Comparison of ENCODE assay signal across 8 cellular contexts in genomic region chr13:51645154-51645650, GRCh38.
A peak's percentile ranks its signal among the peaks of the same experiment; 100 is the strongest.
DNase-seq lines count a peak whose midpoint lies in the region; ATAC-seq and TF ChIP-seq lines count a peak whose summit lies in the region.

No MANE protein-coding gene starts in this region.

- H3K4me3 ChIP-seq in breast epithelium (no peak overlapping the region), lung (no peak overlapping the region)

- intact Hi-C loops in breast epithelium (cut with DNase I; ENCODE audit: low total_unique reads) = no loop called here

- ATAC-seq in lung (ENCODE audit: insufficient read depth, low FRiP score) (peak; percentile 70), GM18873 (IDR thresholded peaks at IDR 0.05; ENCODE audit: low FRiP score, unreplicated experiment) (no peak)

- no peaks in the 10 kb centered on the region for H3K9me3 ChIP-seq in breast epithelium
- H3K9me3 ChIP-seq in lung (ENCODE audit: control insufficient read depth in 2 of 2, insufficient read depth in 1 of 2, low read length in 1 of 2) = no peaks in the 10 kb centered on the region

- no peak for TF ChIP-seq POLR2A in breast epithelium (IDR thresholded peaks at IDR 0.05)

- H3K36me3 ChIP-seq in breast epithelium (no peaks in the 10 kb centered on the region), lung (ENCODE audit: control insufficient read depth in 2 of 2, insufficient read depth in 2 of 2, low read length in 2 of 2) (no peaks in the 10 kb centered on the region)

- H3K27me3 ChIP-seq in breast epithelium (no peaks in the 10 kb centered on the region), lung (ENCODE audit: control insufficient read depth, insufficient read depth) (no peaks in the 10 kb centered on the region)

- H3K27ac ChIP-seq in breast epithelium (peak overlapping the region; percentile 34 to 48), lung (ENCODE audit: low read depth in 1 of 2, low read length in 1 of 2) (peak overlapping the region in 1 of 2 donors; percentile 64)

- DNase-seq in activated CD4-positive, CD25-positive, alpha-beta regulatory T cell treated with anti-CD3 and anti-CD28 coated beads, Interleukin-2, amount 50 U/mL, for 16 hours (ENCODE audit: low read depth, low spot score) = peak; percentile 13
- no peak for DNase-seq in activated CD4-positive, CD25-positive, alpha-beta regulatory T cell (lab: John Stamatoyannopoulos, UW)
- DNase-seq in NCI-H748 (lab: John Stamatoyannopoulos, UW; ENCODE audit: unreplicated experiment) (peak; percentile 63), breast epithelium (ENCODE audit: low spot score in 2 of 2) (no peak), lung (ENCODE audit: low spot score) (no peak), midbrain (lab: John Stamatoyannopoulos, UW) (no peak), DMS114 treated with DMSO at 0.1 percent for 48 hours (lab: John Stamatoyannopoulos, UW; ENCODE audit: unreplicated experiment) (no peak)

- H3K4me1 ChIP-seq in breast epithelium (peaks cover 3 to 7% of the 10 kb centered on the region in 2 donors), lung (ENCODE audit: control insufficient read depth in 2 of 2, insufficient read depth in 2 of 2, low read length in 2 of 2) (peaks cover 7 to 20% of the 10 kb centered on the region in 2 donors)

- TF ChIP-seq CTCF in breast epithelium (IDR thresholded peaks at IDR 0.05) (no peak), lung (IDR thresholded peaks at IDR 0.05; ENCODE audit: control extremely low read depth, extremely low read depth) (no peak)

- 15 to 34% methylated on average over 4 of the region's 4 CpGs for WGBS in lung, 2 donors

Comparison
In these comparisons a context has a peak if more than half of its experiments do, and no peak if none do; other contexts are left out.
1. DNase-seq: peak in activated CD4-positive, CD25-positive, alpha-beta regulatory T cell treated with anti-CD3 and anti-CD28 coated beads, Interleukin-2, amount 50 U/mL, for 16 hours (single experiment) and NCI-H748 (single experiment); none in activated CD4-positive, CD25-positive, alpha-beta regulatory T cell (0 of 4), breast epithelium (0 of 2), lung (single experiment), midbrain (single experiment) and DMS114 treated with DMSO at 0.1 percent for 48 hours (single experiment).